Comparison of ENCODE assay signal across 17 cellular contexts in the genomic region with DNA sequence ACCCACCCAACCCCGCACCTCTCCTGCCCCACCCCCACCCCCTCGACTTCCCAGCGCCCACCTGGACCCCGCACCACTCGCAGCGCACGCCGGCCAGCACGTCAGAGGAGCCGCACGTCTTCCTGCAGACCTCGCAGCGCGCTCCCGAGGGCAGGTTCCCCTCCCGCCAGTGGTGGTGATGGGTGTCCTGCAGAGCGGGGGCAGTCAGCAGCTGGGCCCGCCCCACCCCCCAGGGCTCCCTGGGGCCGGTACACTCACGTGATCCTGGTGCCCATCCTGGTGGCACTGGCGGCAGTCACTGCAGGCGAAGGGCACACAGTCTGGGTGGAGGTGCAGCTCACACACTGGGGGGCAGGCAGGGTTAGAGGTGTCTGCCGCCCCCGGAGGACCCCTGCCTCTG. TPM values are rescaled to one million over a fixed set of nuclear protein-coding genes. Genes with fewer than 3 reads are reported as not detected.
"Had no signal": no experiment of that assay in that cellular context is flagged by ENCODE, and none has a peak within 500 bp of the region (broad histone marks: within the 10 kb centered on the region; RNA-seq: fewer than 3 reads in every experiment).

No MANE protein-coding gene starts in this region.

- H3K9me3 Mint-ChIP-seq: activated naive CD8-positive, alpha-beta T cell treated with anti-CD3 and anti-CD28 coated beads, Interleukin-2, amount 50 U/mL, for 24 hours; activated T-helper 17 cell treated with anti-CD3 and anti-CD28 coated beads, Interleukin-2, amount 50 U/mL, for 72 hours; natural killer cell treated with Interleukin-12 subunit alpha and Interleukin-12 subunit beta and Interleukin-15 and Interleukin-18, amount 100 ng/mL, for 72 hours had no signal

- H3K4me3 Mint-ChIP-seq: activated naive CD8-positive, alpha-beta T cell treated with anti-CD3 and anti-CD28 coated beads, Interleukin-2, amount 50 U/mL, for 24 hours; activated T-helper 17 cell treated with anti-CD3 and anti-CD28 coated beads, Interleukin-2, amount 50 U/mL, for 72 hours; natural killer cell treated with Interleukin-12 subunit alpha and Interleukin-12 subunit beta and Interleukin-15 and Interleukin-18, amount 100 ng/mL, for 72 hours had no signal

- H3K27me3 Mint-ChIP-seq: activated naive CD8-positive, alpha-beta T cell treated with anti-CD3 and anti-CD28 coated beads, Interleukin-2, amount 50 U/mL, for 24 hours; activated T-helper 17 cell treated with anti-CD3 and anti-CD28 coated beads, Interleukin-2, amount 50 U/mL, for 72 hours; natural killer cell treated with Interleukin-12 subunit alpha and Interleukin-12 subunit beta and Interleukin-15 and Interleukin-18, amount 100 ng/mL, for 72 hours had no signal

- H3K27me3 ChIP-seq: testis, upper lobe of right lung had no signal

- H3K4me3 ChIP-seq: psoas muscle, testis, upper lobe of right lung had no signal

- H3K36me3 Mint-ChIP-seq: natural killer cell treated with Interleukin-12 subunit alpha and Interleukin-12 subunit beta and Interleukin-15 and Interleukin-18, amount 100 ng/mL, for 72 hours had no signal

- H3K4me1 Mint-ChIP-seq: activated T-helper 17 cell treated with anti-CD3 and anti-CD28 coated beads, Interleukin-2, amount 50 U/mL, for 72 hours had no signal

- H3K27ac Mint-ChIP-seq: activated naive CD8-positive, alpha-beta T cell treated with anti-CD3 and anti-CD28 coated beads, Interleukin-2, amount 50 U/mL, for 24 hours; activated T-helper 17 cell treated with anti-CD3 and anti-CD28 coated beads, Interleukin-2, amount 50 U/mL, for 72 hours; natural killer cell treated with Interleukin-12 subunit alpha and Interleukin-12 subunit beta and Interleukin-15 and Interleukin-18, amount 100 ng/mL, for 72 hours had no signal

- ATAC-seq: activated naive CD8-positive, alpha-beta T cell treated with anti-CD3 and anti-CD28 coated beads, Interleukin-2, amount 50 U/mL, for 24 hours; activated T-helper 17 cell treated with anti-CD3 and anti-CD28 coated beads, Interleukin-2, amount 50 U/mL, for 72 hours; heart left ventricle; natural killer cell treated with Interleukin-12 subunit alpha and Interleukin-12 subunit beta and Interleukin-15 and Interleukin-18, amount 100 ng/mL, for 72 hours; psoas muscle; upper lobe of right lung had no signal

- H3K9me3 ChIP-seq: heart left ventricle, psoas muscle, sigmoid colon, stomach, testis, upper lobe of right lung had no signal

- DNase-seq: activated CD4-positive, alpha-beta T cell treated with anti-CD3 and anti-CD28 coated beads, Interleukin-2, amount 50 U/mL, for 4 hours; activated CD4-positive, CD25-positive, alpha-beta regulatory T cell treated with anti-CD3 and anti-CD28 coated beads, Interleukin-2, amount 50 U/mL, for 72 hours; activated naive CD4-positive, alpha-beta T cell treated with Interleukin-2 at 50 U/mL for 16 hours; activated naive CD8-positive, alpha-beta T cell treated with anti-CD3 and anti-CD28 coated beads, Interleukin-2, amount 50 U/mL, for 24 hours; aorta; effector CD8-positive, alpha-beta T cell; islet precursor cell; mesendoderm; psoas muscle; sigmoid colon; stimulated activated CD4-positive, alpha-beta T cell treated with anti-CD3 and anti-CD28 coated beads, Interleukin-1b, Interleukin-23, amount 100 ng/mL, for 48 hours; stomach; testis; upper lobe of right lung had no signal

- H3K27ac ChIP-seq: heart left ventricle, psoas muscle, sigmoid colon, stomach, testis, upper lobe of right lung had no signal

RNA-seq across cellular contexts. Expression of gene SLC26A1, which starts 25.0 kb away (rescaled TPM):
- total RNA-seq: sigmoid colon had no signal
